20 cellular contexts compared by ENCODE assay signal in genomic region chr20:6038256-6038655, GRCh38. TPM values are rescaled to one million over a fixed set of nuclear protein-coding genes. Genes with fewer than 3 reads are reported as not detected.
"Had no signal": no experiment of that assay in that cellular context is flagged by ENCODE, and none has a peak within 500 bp of the region (broad histone marks: within the 10 kb centered on the region; RNA-seq: fewer than 3 reads in every experiment).

No MANE protein-coding gene starts in this region.

- H3K4me1 ChIP-seq: breast epithelium, transverse colon, vagina had no signal

- DNase-seq: activated CD4-positive, alpha-beta T cell treated with anti-CD3 and anti-CD28 coated beads, Interleukin-2, amount 50 U/mL, for 48 hours; activated CD4-positive, CD25-positive, alpha-beta regulatory T cell treated with anti-CD3 and anti-CD28 coated beads, Interleukin-2, amount 50 U/mL, for 72 hours; activated naive CD4-positive, alpha-beta T cell treated with anti-CD3 and anti-CD28 coated beads for 36 hours; activated naive CD8-positive, alpha-beta T cell treated with anti-CD3 and anti-CD28 coated beads, Interleukin-2, amount 50 U/mL, for 24 hours; aorta; dermis blood vessel endothelial cell; endodermal cell; left colon; pancreas; stimulated activated CD4-positive, alpha-beta T cell treated with anti-CD3 and anti-CD28 coated beads, Interleukin-4, amount 100 ng/mL, for 24 hours; stimulated activated CD8-positive, alpha-beta memory T cell treated with anti-CD3 and anti-CD28 coated beads, Interleukin-4, amount 100 ng/mL, for 48 hours; stimulated activated naive CD4-positive, alpha-beta T cell treated with Interleukin-2 at 50 U/mL for 16 hours; T-cell; T-helper 9 cell; transverse colon had no signal

- H3K9me3 Mint-ChIP-seq: activated naive CD4-positive, alpha-beta T cell treated with anti-CD3 and anti-CD28 coated beads for 36 hours; activated naive CD8-positive, alpha-beta T cell treated with anti-CD3 and anti-CD28 coated beads, Interleukin-2, amount 50 U/mL, for 24 hours; activated T-helper 2 cell treated with anti-CD3 and anti-CD28 coated beads, Interferon-gamma antibody, Interleukin-2, Interleukin-4, amounts not matched to agents 10 μg/mL and 5 μg/mL and 100 μg/mL, durations not matched to agents 14 hours and 24 hours and 36 hours; endodermal cell; memory B cell; T-cell had no signal

- H3K36me3 ChIP-seq: breast epithelium had no signal

- H3K27ac ChIP-seq: breast epithelium, pancreas, transverse colon, vagina had no signal

- H3K27ac Mint-ChIP-seq: activated naive CD4-positive, alpha-beta T cell treated with anti-CD3 and anti-CD28 coated beads for 36 hours; activated naive CD8-positive, alpha-beta T cell treated with anti-CD3 and anti-CD28 coated beads, Interleukin-2, amount 50 U/mL, for 24 hours; activated T-helper 2 cell treated with anti-CD3 and anti-CD28 coated beads, Interferon-gamma antibody, Interleukin-2, Interleukin-4, amounts not matched to agents 10 μg/mL and 5 μg/mL and 100 μg/mL, durations not matched to agents 14 hours and 24 hours and 36 hours; endodermal cell; memory B cell; T-cell had no signal

- H3K9me3 ChIP-seq: breast epithelium, pancreas, transverse colon, vagina had no signal

- H3K4me1 Mint-ChIP-seq: endodermal cell had no signal

- H3K4me3 ChIP-seq: breast epithelium, pancreas, transverse colon, vagina had no signal

- H3K27me3 ChIP-seq: breast epithelium, pancreas, transverse colon, vagina had no signal

- H3K27me3 Mint-ChIP-seq: activated naive CD8-positive, alpha-beta T cell treated with anti-CD3 and anti-CD28 coated beads, Interleukin-2, amount 50 U/mL, for 24 hours; memory B cell; T-cell had no signal

- H3K4me3 Mint-ChIP-seq: activated naive CD4-positive, alpha-beta T cell treated with anti-CD3 and anti-CD28 coated beads for 36 hours; activated naive CD8-positive, alpha-beta T cell treated with anti-CD3 and anti-CD28 coated beads, Interleukin-2, amount 50 U/mL, for 24 hours; endodermal cell; memory B cell; T-cell had no signal

RNA-seq across cellular contexts. Expression of gene LRRN4, which starts 15.6 kb away (rescaled TPM):
- total RNA-seq: activated naive CD4-positive, alpha-beta T cell treated with anti-CD3 and anti-CD28 coated beads for 36 hours; activated T-helper 2 cell treated with anti-CD3 and anti-CD28 coated beads, Interferon-gamma antibody, Interleukin-2, Interleukin-4, amounts not matched to agents 10 μg/mL and 5 μg/mL and 100 μg/mL, durations not matched to agents 14 hours and 24 hours and 36 hours; chondrocyte; left colon; vagina had no signal
- polyA plus RNA-seq: aorta had no signal
